9 cellular contexts compared by ENCODE assay signal in the genomic region with DNA sequence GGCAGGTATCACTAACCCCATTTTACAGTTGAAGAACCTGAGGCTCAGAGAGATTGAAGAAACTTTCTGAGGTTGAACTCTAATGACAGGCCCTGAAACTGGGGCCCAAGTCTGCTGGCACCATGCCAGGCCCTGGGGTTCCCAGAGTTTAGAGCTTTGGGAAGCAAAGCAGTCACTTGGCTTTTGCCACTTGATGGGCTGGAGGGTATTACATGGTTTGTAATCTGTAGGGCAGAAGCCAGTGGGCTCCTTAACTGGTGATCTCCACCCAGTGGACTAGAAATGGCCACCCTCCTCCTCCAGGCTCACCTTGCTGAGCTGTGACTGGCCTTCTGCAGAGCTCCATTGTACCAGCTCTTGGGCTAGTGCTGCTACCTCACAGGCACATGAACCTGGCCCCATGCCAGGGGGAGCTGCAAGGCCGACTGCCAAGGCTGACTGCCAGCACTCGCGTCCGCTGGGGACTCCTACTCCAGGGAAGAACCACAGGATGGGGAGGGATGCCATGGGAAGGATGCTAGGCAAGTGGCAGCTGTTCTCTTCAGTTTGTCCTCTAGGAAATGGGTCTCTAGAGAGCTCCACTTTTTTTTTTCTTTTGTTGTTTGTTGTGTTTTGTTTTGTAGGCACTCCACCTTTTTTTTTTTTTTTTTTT.
A peak's percentile ranks its signal among the peaks of the same experiment; 100 is the strongest.
DNase-seq lines count a peak whose midpoint lies in the region; ATAC-seq and TF ChIP-seq lines count a peak whose summit lies in the region.
"Had no signal": no experiment of that assay in that cellular context is flagged by ENCODE, and none has a peak within 500 bp of the region (broad histone marks: within the 10 kb centered on the region; RNA-seq: fewer than 3 reads in every experiment).

No MANE protein-coding gene starts in this region.

- no peaks in the 10 kb centered on the region for H3K9me3 Mint-ChIP-seq in activated CD8-positive, alpha-beta T cell treated with anti-CD3 and anti-CD28 coated beads for 36 hours

- H3K4me2 ChIP-seq in osteoblast (ENCODE audit: insufficient read depth, low read length) = no peak overlapping the region

- intact Hi-C loops in activated CD8-positive, alpha-beta T cell treated with anti-CD3 and anti-CD28 coated beads for 36 hours (cut with micrococcal nuclease) = no loop called here

- H3K36me3 ChIP-seq in osteoblast (ENCODE audit: insufficient read depth, low read length) = peaks cover 5% of the 10 kb centered on the region

- ATAC-seq in GM18511 (IDR thresholded peaks at IDR 0.05; ENCODE audit: unreplicated experiment) = no peak
- ATAC-seq in activated CD8-positive, alpha-beta T cell treated with anti-CD3 and anti-CD28 coated beads for 36 hours = no peak

- DNase-seq in DMS79 treated with DMSO at 0.1 percent for 48 hours (lab: John Stamatoyannopoulos, UW) (peak; percentile 82), NCI-H226 (peak; percentile 72), erythroblast (lab: John Stamatoyannopoulos, UW) (peak; percentile 18 to 27), osteoblast (ENCODE audit: insufficient read length, low spot score, missing footprints) (peak; percentile 82), amniotic stem cell (lab: John Stamatoyannopoulos, UW) (no peak)
- no peak for DNase-seq in activated naive CD4-positive, alpha-beta T cell (lab: John Stamatoyannopoulos, UW)
- no peak for DNase-seq in activated CD8-positive, alpha-beta T cell treated with anti-CD3 and anti-CD28 coated beads for 36 hours

- H3K79me2 ChIP-seq in osteoblast (ENCODE audit: insufficient read depth, low read length) = no peaks in the 10 kb centered on the region

- TF ChIP-seq CTCF in osteoblast (IDR thresholded peaks at IDR 0.05; ENCODE audit: extremely low read depth, low read depth, low read length) = no peak
- no peak for TF ChIP-seq CTCF in activated CD8-positive, alpha-beta T cell treated with anti-CD3 and anti-CD28 coated beads for 36 hours (IDR thresholded peaks at IDR 0.05)

- no peak overlapping the region for H3K4me3 ChIP-seq in osteoblast (ENCODE audit: insufficient read depth, low read length)

- no peaks in the 10 kb centered on the region for H3K27me3 Mint-ChIP-seq in activated CD8-positive, alpha-beta T cell treated with anti-CD3 and anti-CD28 coated beads for 36 hours

- POLR2A ChIA-PET in activated CD8-positive, alpha-beta T cell treated with anti-CD3 and anti-CD28 coated beads for 36 hours (lab: Charles Lee) = no interaction called here

- H4K20me1 ChIP-seq in osteoblast (ENCODE audit: insufficient read depth, low read length) = peaks cover 2% of the 10 kb centered on the region

- no peaks in the 10 kb centered on the region for H3K27me3 ChIP-seq in osteoblast (ENCODE audit: insufficient read depth, low read length)

- H3K9me3 ChIP-seq in osteoblast (ENCODE audit: low read depth, low read length) = no peaks in the 10 kb centered on the region

- no peak overlapping the region for H3K27ac ChIP-seq in osteoblast (ENCODE audit: low read depth, low read length)
- H3K27ac ChIP-seq: HL-60 had no signal

- no peak overlapping the region for H3K27ac Mint-ChIP-seq in activated CD8-positive, alpha-beta T cell treated with anti-CD3 and anti-CD28 coated beads for 36 hours

- no peaks in the 10 kb centered on the region for H3K4me1 ChIP-seq in osteoblast (ENCODE audit: insufficient read depth, low read length)

- CTCF ChIA-PET in activated CD8-positive, alpha-beta T cell treated with anti-CD3 and anti-CD28 coated beads for 36 hours (lab: Charles Lee) = interaction anchor here (0.9 to 3.7 kb wide), 2 partner anchors 16 to 67 kb away, joined by 3 to 16 read pairs; no protein-coding TSS in a partner anchor

- H2AFZ ChIP-seq in osteoblast (ENCODE audit: low read length) = no peak overlapping the region

- peaks cover 8% of the 10 kb centered on the region for H3K4me1 Mint-ChIP-seq in activated CD8-positive, alpha-beta T cell treated with anti-CD3 and anti-CD28 coated beads for 36 hours (ENCODE audit: low read depth)

- no peak for TF ChIP-seq POLR2A in erythroblast (IDR thresholded peaks at IDR 0.05; ENCODE audit: low read length)

- H3K36me3 Mint-ChIP-seq in activated CD8-positive, alpha-beta T cell treated with anti-CD3 and anti-CD28 coated beads for 36 hours (ENCODE audit: low read depth) = no peaks in the 10 kb centered on the region

- H3K4me3 Mint-ChIP-seq in activated CD8-positive, alpha-beta T cell treated with anti-CD3 and anti-CD28 coated beads for 36 hours = no peak overlapping the region

Comparison
In these comparisons a context has a peak if more than half of its experiments do, and no peak if none do; other contexts are left out.
1. DNase-seq: peak in DMS79 treated with DMSO at 0.1 percent for 48 hours (single experiment), NCI-H226 (single experiment), erythroblast (2 of 2) and osteoblast (single experiment); none in amniotic stem cell (single experiment), activated naive CD4-positive, alpha-beta T cell (0 of 4) and activated CD8-positive, alpha-beta T cell treated with anti-CD3 and anti-CD28 coated beads for 36 hours (single experiment).